In genomic region chr3:39917060-39917773, GRCh38 we compare ENCODE assay signal across 1 cellular context.
TF ChIP-seq lines count a peak whose summit lies in the region.

No MANE protein-coding gene starts in this region.

TF ChIP-seq in SK-N-SH treated with all-trans-retinoic acid at 6 μM for 48 hours, 23 proteins besides CTCF, POLR2A, EP300 and RAD21 (continued from another document):
- TF ChIP-seq, protein P1, sequence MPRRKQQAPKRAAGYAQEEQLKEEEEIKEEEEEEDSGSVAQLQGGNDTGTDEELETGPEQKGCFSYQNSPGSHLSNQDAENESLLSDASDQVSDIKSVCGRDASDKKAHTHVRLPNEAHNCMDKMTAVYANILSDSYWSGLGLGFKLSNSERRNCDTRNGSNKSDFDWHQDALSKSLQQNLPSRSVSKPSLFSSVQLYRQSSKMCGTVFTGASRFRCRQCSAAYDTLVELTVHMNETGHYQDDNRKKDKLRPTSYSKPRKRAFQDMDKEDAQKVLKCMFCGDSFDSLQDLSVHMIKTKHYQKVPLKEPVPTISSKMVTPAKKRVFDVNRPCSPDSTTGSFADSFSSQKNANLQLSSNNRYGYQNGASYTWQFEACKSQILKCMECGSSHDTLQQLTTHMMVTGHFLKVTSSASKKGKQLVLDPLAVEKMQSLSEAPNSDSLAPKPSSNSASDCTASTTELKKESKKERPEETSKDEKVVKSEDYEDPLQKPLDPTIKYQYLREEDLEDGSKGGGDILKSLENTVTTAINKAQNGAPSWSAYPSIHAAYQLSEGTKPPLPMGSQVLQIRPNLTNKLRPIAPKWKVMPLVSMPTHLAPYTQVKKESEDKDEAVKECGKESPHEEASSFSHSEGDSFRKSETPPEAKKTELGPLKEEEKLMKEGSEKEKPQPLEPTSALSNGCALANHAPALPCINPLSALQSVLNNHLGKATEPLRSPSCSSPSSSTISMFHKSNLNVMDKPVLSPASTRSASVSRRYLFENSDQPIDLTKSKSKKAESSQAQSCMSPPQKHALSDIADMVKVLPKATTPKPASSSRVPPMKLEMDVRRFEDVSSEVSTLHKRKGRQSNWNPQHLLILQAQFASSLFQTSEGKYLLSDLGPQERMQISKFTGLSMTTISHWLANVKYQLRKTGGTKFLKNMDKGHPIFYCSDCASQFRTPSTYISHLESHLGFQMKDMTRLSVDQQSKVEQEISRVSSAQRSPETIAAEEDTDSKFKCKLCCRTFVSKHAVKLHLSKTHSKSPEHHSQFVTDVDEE (CRISPR knock-in tag; IDR thresholded peaks at IDR 0.05) = no peak
- TF ChIP-seq TOX (CRISPR knock-in tag; IDR thresholded peaks at IDR 0.05; ENCODE audit: borderline replicate concordance) = peak; percentile 55; the same call in 1 of the 2 replicates
- TF ChIP-seq GLIS3 (CRISPR knock-in tag; IDR thresholded peaks at IDR 0.05) = no peak
- TF ChIP-seq TCF4 (CRISPR knock-in tag; IDR thresholded peaks at IDR 0.05; ENCODE audit: borderline replicate concordance) = no peak
- TF ChIP-seq SNAI2 (CRISPR knock-in tag; IDR thresholded peaks at IDR 0.05) = no peak
